1 cellular context compared by ENCODE assay signal in the genomic region with DNA sequence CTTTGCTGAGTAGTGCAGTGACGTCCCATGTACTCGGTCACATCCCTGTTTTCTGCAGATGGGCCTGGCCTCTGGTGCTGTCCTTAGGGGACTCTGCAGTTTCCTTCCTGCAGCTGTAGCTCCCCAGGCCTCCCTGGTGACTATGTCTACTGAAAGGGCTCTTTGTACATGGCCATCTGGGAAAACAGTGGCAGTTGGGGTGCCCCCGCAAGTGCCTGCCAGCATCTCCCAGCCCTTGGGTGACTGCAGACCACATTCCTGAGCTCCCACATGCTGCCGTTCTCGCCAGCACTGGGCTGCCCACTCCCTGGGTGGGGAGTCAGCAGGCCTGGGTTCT.
TF ChIP-seq lines count a peak whose summit lies in the region.

No MANE protein-coding gene starts in this region.

TF ChIP-seq in HEK293, 187 proteins besides CTCF, POLR2A, EP300 and RAD21 (continued from another document):
- no peak for TF ChIP-seq ZNF174 (tag by site-specific recombination; IDR thresholded peaks at IDR 0.05)
